15 cellular contexts compared by ENCODE assay signal in the genomic region with DNA sequence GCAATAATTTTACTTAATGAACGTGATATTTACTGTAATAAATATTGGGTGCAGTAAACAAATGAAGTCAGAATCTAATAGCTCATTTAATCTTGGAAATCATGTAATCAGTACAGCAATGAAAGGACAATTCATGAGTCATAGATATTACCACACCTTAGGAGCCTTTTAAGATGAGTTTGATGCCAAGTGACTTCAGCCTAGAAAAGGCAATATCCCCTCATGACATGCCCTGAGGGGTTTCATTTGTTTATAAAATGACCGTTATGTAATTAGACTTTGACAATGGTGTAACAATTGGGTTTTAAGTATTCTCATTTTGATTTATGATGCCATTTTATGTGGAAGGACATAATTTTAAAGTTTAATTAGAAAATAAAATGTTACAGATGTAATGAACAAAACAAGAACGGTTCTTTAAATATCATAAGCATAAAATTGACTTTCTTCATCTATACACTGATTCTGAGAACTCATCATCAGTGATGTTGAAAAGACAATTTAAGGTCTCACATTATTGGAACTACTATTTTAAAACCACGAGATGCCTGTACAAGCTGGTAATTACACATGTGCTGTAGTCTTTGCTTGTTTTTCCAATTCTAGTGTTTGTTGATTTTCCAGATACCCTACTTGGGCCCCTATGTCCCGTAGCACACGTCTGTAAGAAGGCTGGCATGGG. TPM values are rescaled to one million over a fixed set of nuclear protein-coding genes. Genes with fewer than 3 reads are reported as not detected.
DNase-seq lines count a peak whose midpoint lies in the region; ATAC-seq, FAIRE-seq and TF ChIP-seq lines count a peak whose summit lies in the region.
"Had no signal": no experiment of that assay in that cellular context is flagged by ENCODE, and none has a peak within 500 bp of the region (broad histone marks: within the 10 kb centered on the region; RNA-seq: fewer than 3 reads in every experiment).

No MANE protein-coding gene starts in this region.

- H3K79me2 ChIP-seq in K562 (ENCODE audit: control insufficient read depth, insufficient read depth, low read length) (peaks cover 76% of the 10 kb centered on the region), keratinocyte (ENCODE audit: control insufficient read depth, insufficient read depth, low read length) (no peaks in the 10 kb centered on the region)

- no peak for TF ChIP-seq POLR2A in K562 (conservative IDR thresholded peaks at IDR 0.05)

- BruUV-seq in K562 (replicated peaks; lab: Mats Ljungman, UMichigan) (no TSS peak), A673 (replicated peaks; lab: Mats Ljungman, UMichigan) (no TSS peak)

- H3K9me3 ChIP-seq in HUES48 (ENCODE audit: control insufficient read depth, insufficient read depth, low read length) (no peaks in the 10 kb centered on the region), K562 (replicated peaks; ENCODE audit: control insufficient read depth, insufficient read depth, low read depth, low read length) (no peaks in the 10 kb centered on the region), keratinocyte (ENCODE audit: control insufficient read depth, low read depth, low read length) (no peaks in the 10 kb centered on the region), A673 (ENCODE audit: low read depth, low read length, poor library complexity, severe bottlenecking) (no peaks in the 10 kb centered on the region)
- H3K9me3 ChIP-seq: ascending aorta had no signal

- ATAC-seq in K562 = no peak
- no peak for ATAC-seq in HG03108 (IDR thresholded peaks at IDR 0.05; ENCODE audit: unreplicated experiment)
- no peak for ATAC-seq in activated CD4-positive, CD25-positive, alpha-beta regulatory T cell treated with anti-CD3 and anti-CD28 coated beads, Interleukin-2, amount 50 U/mL, for 24 hours
- ATAC-seq: activated T-cell treated with anti-CD3 and anti-CD28 coated beads, Interleukin-2, amount 50 U/mL, for 72 hours had no signal

- intact Hi-C loops in K562 (cut with micrococcal nuclease) = no loop called here
- intact Hi-C loops in A673 (cut with micrococcal nuclease; ENCODE audit: unreplicated experiment) = no loop called here

- H3K27ac ChIP-seq in HUES48 (ENCODE audit: low read depth, low read length) (no peak overlapping the region), K562 (ENCODE audit: extremely low read depth, low read depth, low read length) (no peak overlapping the region), keratinocyte (ENCODE audit: control insufficient read depth, insufficient read depth, low read length) (no peak overlapping the region), A673 (ENCODE audit: low read depth, low read length, poor library complexity, severe bottlenecking) (no peak overlapping the region)
- H3K27ac ChIP-seq: dorsolateral prefrontal cortex had no signal

- FAIRE-seq in K562 (lab: Jason Lieb, UNC) (peak; percentile 51), keratinocyte (lab: Jason Lieb, UNC) (peak; percentile 61)

- CTCF ChIA-PET in K562 (lab: Yijun Ruan, JAX; ENCODE audit: low intra/inter-chr PET ratio) = no interaction called here
- CTCF ChIA-PET in A673 (lab: Charles Lee) = no interaction called here

- no peak overlapping the region for H2AFZ ChIP-seq in K562 (ENCODE audit: low read depth, low read length)
- H2AFZ ChIP-seq in keratinocyte (ENCODE audit: control insufficient read depth, low read length) = no peak overlapping the region

- TF ChIP-seq CTCF in AG10803 (conservative IDR thresholded peaks at IDR 0.05; ENCODE audit: low read length) = no peak
- TF ChIP-seq CTCF in K562 (IDR thresholded peaks at IDR 0.05 in 2 of 3, conservative IDR thresholded peaks at IDR 0.05 in 1 of 3; ENCODE audit: insufficient read depth in 2 of 3, low read depth in 1 of 3, low read length in 3 of 3) = no peak
- no peak for TF ChIP-seq CTCF in keratinocyte (optimal IDR thresholded peaks at IDR 0.05 in 1 of 3, IDR thresholded peaks at IDR 0.05 in 1 of 3, conservative IDR thresholded peaks at IDR 0.05 in 1 of 3; ENCODE audit: extremely low read depth in 1 of 3, insufficient read depth in 2 of 3, low read length in 3 of 3)
- no peak for TF ChIP-seq CTCF in A673 (conservative IDR thresholded peaks at IDR 0.05; ENCODE audit: low read depth, low read length)

- H3K27me3 ChIP-seq in HUES48 (ENCODE audit: control insufficient read depth, insufficient read depth, low read length) = no peaks in the 10 kb centered on the region
- no peaks in the 10 kb centered on the region for H3K27me3 ChIP-seq in K562 (ENCODE audit: control insufficient read depth in 2 of 2, insufficient read depth in 2 of 2, low read length in 2 of 2)
- H3K27me3 ChIP-seq in keratinocyte (ENCODE audit: control insufficient read depth, extremely low read depth, insufficient read depth, low read length) = peaks cover 12% of the 10 kb centered on the region
- H3K27me3 ChIP-seq in A673 (replicated peaks; ENCODE audit: insufficient read depth, low read depth, low read length, poor library complexity) = no peaks in the 10 kb centered on the region
- H3K27me3 ChIP-seq: ascending aorta had no signal

- TF ChIP-seq RAD21 in K562 (CRISPR knock-in tag; conservative IDR thresholded peaks at IDR 0.05 in 1 of 2, IDR thresholded peaks at IDR 0.05 in 1 of 2) = no peak

- 70% methylated on average over 6 of the region's 6 CpGs for WGBS in K562 (ENCODE audit: insufficient coverage, low coverage, missing lambda C conversion rate)

- in situ Hi-C loops in K562 (cut with MboI) = no loop called here

- H3K4me3 ChIP-seq in AG10803 (ENCODE audit: low read length) (peak overlapping the region; percentile 83), HUES48 (ENCODE audit: low read depth, low read length) (peak overlapping the region; percentile 81), K562 (no peak overlapping the region), keratinocyte (ENCODE audit: control insufficient read depth in 2 of 3, extremely low read depth in 1 of 3, insufficient read depth in 2 of 3, low read depth in 1 of 3, low read length in 3 of 3) (no peak overlapping the region), A673 (ENCODE audit: low read depth, low read length, poor library complexity, severe bottlenecking) (no peak overlapping the region)
- H3K4me3 ChIP-seq: ascending aorta had no signal

- H3K9ac ChIP-seq in HUES48 (ENCODE audit: low read depth, low read length) (no peak overlapping the region), K562 (ENCODE audit: insufficient read depth in 1 of 2, low read depth in 2 of 2, low read length in 2 of 2) (no peak overlapping the region), keratinocyte (ENCODE audit: control insufficient read depth, extremely low read depth, insufficient read depth, low read length) (no peak overlapping the region)

- H4K20me1 ChIP-seq in K562 (replicated peaks; ENCODE audit: control insufficient read depth, insufficient read depth, low read length) (no peaks in the 10 kb centered on the region), keratinocyte (ENCODE audit: control insufficient read depth, extremely low read depth, insufficient read depth, low read length) (no peaks in the 10 kb centered on the region)

- dilution Hi-C loops in keratinocyte (cut with MboI; ENCODE audit: extremely low pct_ligation_motif_present, low sequenced_read_pairs) = no loop called here

- no peaks in the 10 kb centered on the region for H3K9me1 ChIP-seq in K562 (ENCODE audit: control insufficient read depth, insufficient read depth, low read length)
- no peaks in the 10 kb centered on the region for H3K9me1 ChIP-seq in keratinocyte (ENCODE audit: control insufficient read depth, extremely low read depth, insufficient read depth, low read length)

- POLR2A ChIA-PET in K562 (lab: Yijun Ruan, JAX) (interaction anchor here (1.0 kb wide), 1 partner anchor 14 kb away, joined by 3 read pairs; no protein-coding TSS in a partner anchor), A673 (lab: Charles Lee; ENCODE audit: low non-redundant PET) (no interaction called here)

- DNase-seq in AG10803 (ENCODE audit: low read depth) (peak; percentile 45), K562 (ENCODE audit: extremely low read depth in 1 of 4, low spot score in 3 of 4) (no peak), keratinocyte (ENCODE audit: low read depth, low spot score) (peak; percentile 7), A673 (ENCODE audit: low spot score) (no peak), SK-N-DZ (ENCODE audit: low spot score) (no peak)
- DNase-seq: activated CD4-positive, alpha-beta T cell treated with anti-CD3 and anti-CD28 coated beads, Interleukin-2, amount 50 U/mL, for 48 hours; activated T-cell treated with anti-CD3 and anti-CD28 coated beads, Interleukin-2, amount 50 U/mL, for 72 hours; dorsolateral prefrontal cortex; H7; mesendoderm; NCI-H2107 had no signal

- peaks cover 75% of the 10 kb centered on the region for H3K4me1 ChIP-seq in HUES48 (ENCODE audit: control insufficient read depth, insufficient read depth, low read length)
- peaks cover 6 to 8% of the 10 kb centered on the region in 2 experiments; a peak in 4 of 5 replicates for H3K4me1 ChIP-seq in K562 (replicated peaks in 1 of 2; ENCODE audit: control insufficient read depth in 2 of 2, insufficient read depth in 2 of 2, low read length in 2 of 2)
- peaks cover 9% of the 10 kb centered on the region for H3K4me1 ChIP-seq in keratinocyte (ENCODE audit: control insufficient read depth, extremely low read depth, insufficient read depth, low read length)
- H3K4me1 ChIP-seq in A673 (ENCODE audit: insufficient read depth, low read length, poor library complexity, severe bottlenecking) = peaks cover 15% of the 10 kb centered on the region

- H3K36me3 ChIP-seq in HUES48 (ENCODE audit: control insufficient read depth, insufficient read depth, low read length) (peaks cover 60% of the 10 kb centered on the region), K562 (ENCODE audit: control insufficient read depth, insufficient read depth, low read length) (peaks cover 3% of the 10 kb centered on the region; the same call in 2 of the 3 replicates), keratinocyte (ENCODE audit: control insufficient read depth in 2 of 2, extremely low read depth in 1 of 2, insufficient read depth in 2 of 2, low read length in 2 of 2) (no peaks in the 10 kb centered on the region), A673 (ENCODE audit: insufficient read depth, low read length, poor library complexity, severe bottlenecking) (no peaks in the 10 kb centered on the region)
- H3K36me3 ChIP-seq: ascending aorta had no signal

- TF ChIP-seq EP300 in K562 (IDR thresholded peaks at IDR 0.05; ENCODE audit: low read length) = no peak

- no peak overlapping the region for H3K4me2 ChIP-seq in K562 (ENCODE audit: insufficient read depth, low read length)
- H3K4me2 ChIP-seq in keratinocyte (ENCODE audit: control insufficient read depth, extremely low read depth, insufficient read depth, low read depth, low read length) = no peak overlapping the region

RNA-seq across cellular contexts. Expression of gene FGF2, which starts 5.0 kb away (rescaled TPM):
- total RNA-seq in K562 (2011; cell fraction: chromatin; rRNA removed; ENCODE audit: low replicate concordance) = 4.9 and 13.3 TPM in 2 replicates
- 2.0 and 3.2 TPM in 2 replicates for total RNA-seq in K562 (2011; cell fraction: nucleolus; rRNA removed)
- 8.3 and 20.0 TPM in 2 replicates for total RNA-seq in K562 (2011; cell fraction: nucleoplasm; rRNA removed)
- 5.1 and 7.2 TPM in 2 replicates for total RNA-seq in K562 (2014; rRNA removed)
- total RNA-seq in K562 (2014; rRNA removed; fragmentation: Illumina TruSeq; extraction: Trizol) = 11.9 and 13.5 TPM in 2 replicates
- 9.1 and 10.8 TPM in 2 replicates for total RNA-seq in K562 (2015; rRNA removed; fragmentation: Illumina TruSeq; extraction: Trizol)
- 16.4 and 19.4 TPM in 2 replicates for total RNA-seq in K562 (2021)
- 7.9 and 15.1 TPM in 2 replicates for polyA plus RNA-seq in K562 (2011; rRNA removed)
- 2.6 and 4.0 TPM in 2 replicates for polyA plus RNA-seq in K562 (2011; cell fraction: cytosol; rRNA removed)
- 4.9 and 6.5 TPM in 2 replicates for polyA plus RNA-seq in K562 (2011; cell fraction: nucleus; rRNA removed)
- polyA plus RNA-seq in K562 (2012) = 6.8 and 7.1 TPM in 2 replicates
- 8.3 and 9.2 TPM in 2 replicates for polyA plus RNA-seq in K562 (2014; fragmentation: Illumina TruSeq; extraction: Trizol)
- polyA plus RNA-seq in K562 (2014; fragmentation: Nextera tagmentation; extraction: Ambion mirVana) = 1 to 10 TPM; 2.5 to 2.6 TPM
- polyA plus RNA-seq in K562 (2014; rRNA removed) = 7.8 and 8.1 TPM in 2 replicates
- 11.7 and 16.9 TPM in 2 replicates for polyA minus RNA-seq in K562 (2011; rRNA and poly(A)+ RNA removed)
- polyA minus RNA-seq in K562 (2011; cell fraction: cytosol; rRNA and poly(A)+ RNA removed) = 4.3 and 7.2 TPM in 2 replicates
- 5.8 and 9.7 TPM in 2 replicates for polyA minus RNA-seq in K562 (2011; cell fraction: nucleus; rRNA and poly(A)+ RNA removed)
- polyA plus RNA-seq in keratinocyte = 0.90 to 1.7 TPM (median 1.1 TPM) in 3 replicates
- 1.5 TPM for polyA plus RNA-seq in keratinocyte (2011; ENCODE audit: low read depth)
- 1.5 and 1.6 TPM in 2 replicates for polyA plus RNA-seq in keratinocyte (2011; cell fraction: cytosol; rRNA removed)
- 1.4 TPM in 2 replicates for polyA plus RNA-seq in keratinocyte (2011; cell fraction: nucleus; rRNA removed)
- polyA plus RNA-seq in keratinocyte (2012; ENCODE audit: low replicate concordance) = 0.81 and 1.2 TPM in 2 replicates
- polyA minus RNA-seq in keratinocyte = 0.46 to 0.74 TPM (median 0.63 TPM) in 3 replicates
- 0.77 TPM for polyA minus RNA-seq in keratinocyte (2011; cell fraction: cytosol; rRNA and poly(A)+ RNA removed)
- polyA minus RNA-seq in keratinocyte (2011; cell fraction: nucleus; rRNA and poly(A)+ RNA removed) = 0.74 and 1.2 TPM in 2 replicates
- 13.0 and 15.8 TPM in 2 replicates for total RNA-seq in A673 (2021)
- polyA plus RNA-seq in SK-N-DZ (2014; cell fraction: cytosol; rRNA removed) = 4.9 and 5.4 TPM in 2 replicates
- 3.4 and 4.7 TPM in 2 replicates for polyA plus RNA-seq in SK-N-DZ (2014; cell fraction: nucleus; rRNA removed)

Comparison
In these comparisons a context has a peak if more than half of its experiments do, and no peak if none do; other contexts are left out.
1. DNase-seq: peak in AG10803 (single experiment) and keratinocyte (single experiment); none in K562 (0 of 4), A673 (single experiment) and SK-N-DZ (single experiment).
2. H3K4me3 ChIP-seq: peak in AG10803 (single experiment) and HUES48 (single experiment); none in K562 (single experiment), keratinocyte (0 of 3) and A673 (single experiment).